ENCODE assay signal across 2 cellular contexts in genomic region chr7:151033864-151034249, GRCh38.
TF ChIP-seq lines count a peak whose summit lies in the region.

No MANE protein-coding gene starts in this region.

TF ChIP-seq in K562, 482 proteins besides CTCF, POLR2A, EP300 and RAD21:
- 0 out of 2 replicates have a peak, but pooled peaks have one; percentile 4 for TF ChIP-seq POLR2G (IDR thresholded peaks at IDR 0.05; ENCODE audit: low read depth, low read length)
- TF ChIP-seq HMG20A (CRISPR knock-in tag; conservative IDR thresholded peaks at IDR 0.05): no peak
- TF ChIP-seq ATF1 (CRISPR knock-in tag; IDR thresholded peaks at IDR 0.05): 0 out of 2 replicates have a peak, but pooled peaks have one; percentile 2
- no peak for TF ChIP-seq ATF1 (tag; IDR thresholded peaks at IDR 0.05)

TF ChIP-seq in H1, 55 proteins besides CTCF, POLR2A, EP300 and RAD21:
- no peak for TF ChIP-seq NANOG (IDR thresholded peaks at IDR 0.05; ENCODE audit: insufficient read depth, low read depth, low read length, poor library complexity, severe bottlenecking)
- TF ChIP-seq BACH1 (IDR thresholded peaks at IDR 0.05; ENCODE audit: low read length): no peak
- no peak for TF ChIP-seq SUZ12 (IDR thresholded peaks at IDR 0.05; ENCODE audit: low read length)
